10 cellular contexts compared by ENCODE assay signal in genomic region chr19:3129112-3129511, GRCh38. TPM values are rescaled to one million over a fixed set of nuclear protein-coding genes. Genes with fewer than 3 reads are reported as not detected.
DNase-seq lines count a peak whose midpoint lies in the region; ATAC-seq and TF ChIP-seq lines count a peak whose summit lies in the region.
"Had no signal": no experiment of that assay in that cellular context is flagged by ENCODE, and none has a peak within 500 bp of the region (broad histone marks: within the 10 kb centered on the region; RNA-seq: fewer than 3 reads in every experiment).

No MANE protein-coding gene starts in this region.

- dilution Hi-C loops in mammary epithelial cell (cut with HindIII; ENCODE audit: low sequenced_read_pairs): loop anchor here (10.0 kb wide), 1 partner anchor 46 kb away; the partner anchor contains the start of gene S1PR4

- no peak overlapping the region for H3K4me3 ChIP-seq in LNCaP clone FGC (ENCODE audit: low read depth, low read length)
- H3K4me3 ChIP-seq in mammary epithelial cell (replicated peaks in 1 of 3; ENCODE audit: insufficient read depth in 1 of 3, low read depth in 2 of 3, low read length in 3 of 3): no peak overlapping the region

- DNase-seq in DMS79 treated with DMSO at 0.1 percent for 48 hours (lab: John Stamatoyannopoulos, UW): peak; percentile 7
- no peak for DNase-seq in DMS79 (lab: John Stamatoyannopoulos, UW)
- DNase-seq in LNCaP clone FGC (ENCODE audit: low read depth): peak; percentile 18
- DNase-seq in mammary epithelial cell: peak; percentile 38
- no peak for DNase-seq in progenitor cell of endocrine pancreas (ENCODE audit: low spot score, unreplicated experiment)
- no peak for DNase-seq in left ventricle myocardium superior

- no peaks in the 10 kb centered on the region for H3K27me3 Mint-ChIP-seq in progenitor cell of endocrine pancreas
- H3K27me3 Mint-ChIP-seq: B cell had no signal

- H4K20me1 ChIP-seq in mammary epithelial cell (ENCODE audit: insufficient read depth, low read length): no peaks in the 10 kb centered on the region

- H3K9me3 ChIP-seq in mammary epithelial cell (replicated peaks; ENCODE audit: insufficient read depth, low read length): no peaks in the 10 kb centered on the region

- CTCF ChIA-PET in mammary epithelial cell (lab: Charles Lee; ENCODE audit: low non-redundant PET): interaction anchor here (0.5 to 0.8 kb wide), 6 partner anchors 25 to 178 kb away, joined by 3 to 13 read pairs (median 4); no protein-coding TSS in a partner anchor

- peaks cover 20% of the 10 kb centered on the region for H3K79me2 ChIP-seq in mammary epithelial cell (ENCODE audit: insufficient read depth, low read length)

- in situ Hi-C loops in mammary epithelial cell (cut with MboI; ENCODE audit: low sequenced_read_pairs in 2 of 2): no loop called here

- no CpG with 5 or more reads among the region's 1 CpG for WGBS in mammary epithelial cell (ENCODE audit: low coverage, missing lambda C conversion rate)

- no peak overlapping the region for H3K9ac ChIP-seq in mammary epithelial cell (ENCODE audit: insufficient read depth, low read length)

- H3K27ac Mint-ChIP-seq in progenitor cell of endocrine pancreas: no peak overlapping the region
- H3K27ac Mint-ChIP-seq: B cell; naive thymus-derived CD8-positive, alpha-beta T cell had no signal

- no peak overlapping the region for H3K27ac ChIP-seq in mammary epithelial cell (ENCODE audit: insufficient read depth, low read depth, low read length)

- no peaks in the 10 kb centered on the region for H3K27me3 ChIP-seq in mammary epithelial cell (ENCODE audit: insufficient read depth, low read length)

- H3K4me3 Mint-ChIP-seq in progenitor cell of endocrine pancreas (ENCODE audit: low read depth): no peak overlapping the region
- H3K4me3 Mint-ChIP-seq: B cell; naive thymus-derived CD8-positive, alpha-beta T cell had no signal

- no peak overlapping the region for H3K4me2 ChIP-seq in mammary epithelial cell (ENCODE audit: insufficient read depth, low read depth, low read length)

- H3K4me1 ChIP-seq in mammary epithelial cell (ENCODE audit: insufficient read depth, low read length): peaks cover 6% of the 10 kb centered on the region

- H2AFZ ChIP-seq in mammary epithelial cell (ENCODE audit: low read depth, low read length): no peak overlapping the region

- TF ChIP-seq CTCF in LNCaP clone FGC (IDR thresholded peaks at IDR 0.05; ENCODE audit: control insufficient read depth, extremely low read depth, insufficient read depth) (peak; percentile 59), mammary epithelial cell (conservative IDR thresholded peaks at IDR 0.05 in 1 of 2, IDR thresholded peaks at IDR 0.05 in 1 of 2; ENCODE audit: extremely low read depth in 1 of 2, insufficient read depth in 1 of 2, low read depth in 1 of 2, low read length in 2 of 2) (peak; percentile 55 to 59), progenitor cell of endocrine pancreas (IDR thresholded peaks at IDR 0.05; ENCODE audit: unreplicated experiment) (peak; percentile 59)

- no peaks in the 10 kb centered on the region for H3K36me3 ChIP-seq in mammary epithelial cell (ENCODE audit: insufficient read depth, low read length)

- intact Hi-C loops in mammary epithelial cell (cut with micrococcal nuclease): loop anchor here (1.0 kb wide), 1 partner anchor 34 kb away; no protein-coding TSS in a partner anchor
- intact Hi-C loops in left ventricle myocardium superior (cut with micrococcal nuclease): no loop called here

- H3K4me1 Mint-ChIP-seq in progenitor cell of endocrine pancreas (ENCODE audit: low read depth): no peaks in the 10 kb centered on the region

- no peak for ATAC-seq in GM19035 (IDR thresholded peaks at IDR 0.05; ENCODE audit: unreplicated experiment)
- ATAC-seq in GM21825 (IDR thresholded peaks at IDR 0.05; ENCODE audit: unreplicated experiment): no peak
- ATAC-seq in left ventricle myocardium superior: no peak
- ATAC-seq: naive thymus-derived CD8-positive, alpha-beta T cell had no signal

- no peaks in the 10 kb centered on the region for H3K36me3 Mint-ChIP-seq in progenitor cell of endocrine pancreas (ENCODE audit: insufficient read depth)
- H3K36me3 Mint-ChIP-seq: naive thymus-derived CD8-positive, alpha-beta T cell had no signal

- no TSS peak for BruUV-seq in mammary epithelial cell (replicated peaks; lab: Mats Ljungman, UMichigan)

- H3K9me3 Mint-ChIP-seq in progenitor cell of endocrine pancreas (ENCODE audit: low read depth): peaks cover 2% of the 10 kb centered on the region
- H3K9me3 Mint-ChIP-seq: naive thymus-derived CD8-positive, alpha-beta T cell had no signal

RNA-seq across cellular contexts. Expression of gene GNA15, which starts 6.7 kb away (rescaled TPM):
- 100 to 1,000 TPM in 1 of 2 donors, 10 to 100 TPM in 1; 28.7 to 110 TPM for total RNA-seq in mammary epithelial cell
- 57.1 TPM for polyA plus RNA-seq in mammary epithelial cell
- polyA minus RNA-seq in mammary epithelial cell: 43.7 TPM
- total RNA-seq in progenitor cell of endocrine pancreas: not detected in 2 replicates
- total RNA-seq in left ventricle myocardium superior: 2.1 TPM

RNA-seq across cellular contexts. Expression of gene GNA11, which starts 35.0 kb away (rescaled TPM):
- 10 to 100 TPM; 68.1 to 91.4 TPM for total RNA-seq in mammary epithelial cell
- polyA plus RNA-seq in mammary epithelial cell: 67.4 TPM
- polyA minus RNA-seq in mammary epithelial cell: 86.9 TPM
- total RNA-seq in progenitor cell of endocrine pancreas: 37.9 and 39.5 TPM in 2 replicates
- total RNA-seq in left ventricle myocardium superior: 74.6 TPM

RNA-seq across cellular contexts. Expression of gene S1PR4, which starts 49.5 kb away (rescaled TPM):
- total RNA-seq in mammary epithelial cell (under 1 TPM; 0.67 to 0.94 TPM), progenitor cell of endocrine pancreas (not detected in 2 replicates), left ventricle myocardium superior (1.0 TPM)
- polyA plus RNA-seq in mammary epithelial cell: 0.10 TPM
- polyA minus RNA-seq in mammary epithelial cell: not detected

RNA-seq across cellular contexts. Expression of gene NCLN, which starts 56.6 kb away (rescaled TPM):
- 10 to 100 TPM; 55.5 to 95.3 TPM for total RNA-seq in mammary epithelial cell
- 91.0 TPM for polyA plus RNA-seq in mammary epithelial cell
- 106 TPM for polyA minus RNA-seq in mammary epithelial cell
- 54.6 and 57.7 TPM in 2 replicates for total RNA-seq in progenitor cell of endocrine pancreas
- total RNA-seq in left ventricle myocardium superior: 27.8 TPM

Comparison
In these comparisons a context has a peak if more than half of its experiments do, and no peak if none do; other contexts are left out.
1. DNase-seq: peak in DMS79 treated with DMSO at 0.1 percent for 48 hours (single experiment), LNCaP clone FGC (single experiment) and mammary epithelial cell (single experiment); none in DMS79 (single experiment), progenitor cell of endocrine pancreas (single experiment) and left ventricle myocardium superior (single experiment).
2. Peak in every context shown above with its lines, with median percentiles within 50 percentile points of each other: CTCF ChIP-seq.